14 cellular contexts compared by ENCODE assay signal in the genomic region with DNA sequence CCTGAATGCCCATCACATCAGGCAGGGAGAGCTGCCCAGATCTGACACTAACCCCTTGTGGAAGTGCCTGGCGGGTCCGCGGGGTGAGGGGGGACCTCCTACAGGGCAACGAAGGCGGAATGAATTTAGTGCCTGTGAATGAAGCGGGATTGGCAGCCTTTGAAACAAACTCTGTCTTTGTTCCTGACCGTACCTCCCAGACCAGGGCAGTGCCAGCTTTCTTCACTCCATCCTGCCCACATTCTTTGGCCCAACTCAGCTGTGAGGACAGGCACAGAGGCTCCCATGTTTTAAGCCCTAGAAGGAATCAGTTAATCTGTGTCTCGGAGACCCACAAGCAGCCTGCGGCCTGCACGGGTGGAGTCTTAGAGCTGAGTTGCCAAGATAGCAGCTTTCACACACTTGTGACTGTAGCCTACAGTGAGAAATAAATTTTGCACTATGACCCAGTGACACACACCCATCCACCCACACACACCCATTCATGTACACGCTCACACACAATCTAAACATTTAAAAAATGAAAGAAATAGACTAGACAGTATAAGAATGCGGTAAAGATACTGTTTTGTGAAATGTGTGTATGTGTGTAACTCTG.
DNase-seq lines count a peak whose midpoint lies in the region; ATAC-seq, FAIRE-seq and TF ChIP-seq lines count a peak whose summit lies in the region.
"Had no signal": no experiment of that assay in that cellular context is flagged by ENCODE, and none has a peak within 500 bp of the region (broad histone marks: within the 10 kb centered on the region; RNA-seq: fewer than 3 reads in every experiment).

No MANE protein-coding gene starts in this region.

- TF ChIP-seq CTCF in HepG2 (CRISPR knock-in tag; IDR thresholded peaks at IDR 0.05) (no peak), right lobe of liver (IDR thresholded peaks at IDR 0.05) (no peak), H1 (IDR thresholded peaks at IDR 0.05; ENCODE audit: control extremely low read depth in 1 of 3, insufficient read depth in 1 of 3, low read depth in 1 of 3, low read length in 3 of 3) (no peak), neural progenitor cell (IDR thresholded peaks at IDR 0.05) (no peak), transverse colon (IDR thresholded peaks at IDR 0.05) (no peak)

- H3K27me3 Mint-ChIP-seq in neural progenitor cell (ENCODE audit: insufficient read depth, low read depth): peaks cover 2% of the 10 kb centered on the region
- H3K27me3 Mint-ChIP-seq in activated CD8-positive, alpha-beta T cell treated with anti-CD3 and anti-CD28 coated beads, Interleukin-2, amount 10 ng/mL, durations not matched to agents 7 days and 5 days (ENCODE audit: low read depth): no peaks in the 10 kb centered on the region
- H3K27me3 Mint-ChIP-seq: activated B cell treated with CpG ODN at 0.5 μM for 24 hours had no signal

- BruUV-seq in HepG2 (replicated peaks; lab: Mats Ljungman, UMichigan): no TSS peak

- no peaks in the 10 kb centered on the region for H3K9me3 Mint-ChIP-seq in neural progenitor cell
- H3K9me3 Mint-ChIP-seq in activated CD8-positive, alpha-beta T cell treated with anti-CD3 and anti-CD28 coated beads, Interleukin-2, amount 10 ng/mL, durations not matched to agents 7 days and 5 days (ENCODE audit: insufficient read depth): no peaks in the 10 kb centered on the region
- H3K9me3 Mint-ChIP-seq: activated B cell treated with CpG ODN at 0.5 μM for 24 hours, nephron progenitor cell had no signal

- no peak overlapping the region for H3K14ac ChIP-seq in H1 (ENCODE audit: insufficient read length)

- WGBS in HepG2 (ENCODE audit: low lambda C conversion rate): 51% methylated on average over 6 of the region's 12 CpGs
- WGBS in right lobe of liver (ENCODE audit: insufficient coverage, low coverage, low lambda C conversion rate, missing lambda C conversion rate): 64% methylated on average over 8 of the region's 12 CpGs
- 55% methylated on average over 12 of the region's 12 CpGs; no CpG with 5 or more reads in 1 of the 2 experiments for WGBS in H1 (ENCODE audit: extremely low coverage in 1 of 2, insufficient coverage in 1 of 2, insufficient read length in 1 of 2, insufficient replicate concordance in 2 of 2, low coverage in 1 of 2, low lambda C conversion rate in 2 of 2, missing lambda C conversion rate in 1 of 2), 2 experiments
- 35 to 55% methylated on average over 2 to 12 of the region's 12 CpGs for WGBS in transverse colon (ENCODE audit: low coverage in 1 of 2), 2 donors

- no peak overlapping the region for H3K4me2 ChIP-seq in HepG2 (ENCODE audit: low read depth, low read length)
- H3K4me2 ChIP-seq in H1 (ENCODE audit: insufficient read depth in 1 of 2, low read depth in 2 of 2, low read length in 2 of 2): no peak overlapping the region
- H3K4me2 ChIP-seq in neural progenitor cell: peak overlapping the region; percentile 18
- H3K4me2 ChIP-seq: SK-N-SH had no signal

- H4K91ac ChIP-seq in H1 (replicated peaks; ENCODE audit: insufficient read length, low read length): no peak overlapping the region

- H3K9me3 ChIP-seq in HepG2 (ENCODE audit: low read length) (no peaks in the 10 kb centered on the region), right lobe of liver (no peaks in the 10 kb centered on the region), H1 (ENCODE audit: insufficient read depth in 2 of 2, low read depth in 1 of 2, low read length in 1 of 2) (no peaks in the 10 kb centered on the region), neural progenitor cell (ENCODE audit: low read depth) (no peaks in the 10 kb centered on the region), transverse colon (no peaks in the 10 kb centered on the region)
- H3K9me3 ChIP-seq: SK-N-SH had no signal

- no peaks in the 10 kb centered on the region for H3K79me1 ChIP-seq in H1 (ENCODE audit: low read depth, low read length)

- no peak overlapping the region for H3K27ac ChIP-seq in HepG2 (ENCODE audit: extremely low read length, insufficient read depth, low read length)
- H3K27ac ChIP-seq in right lobe of liver: no peak overlapping the region
- no peak overlapping the region for H3K27ac ChIP-seq in H1 (ENCODE audit: low read depth, low read length)
- no peak overlapping the region for H3K27ac ChIP-seq in neural progenitor cell
- H3K27ac ChIP-seq in transverse colon: no peak overlapping the region

- H2AFZ ChIP-seq in HepG2 (ENCODE audit: low read length) (no peak overlapping the region), H1 (ENCODE audit: low read length) (peak overlapping the region; percentile 87; the same call in 1 of the 2 replicates), neural progenitor cell (replicated peaks) (no peak overlapping the region)

- H4K5ac ChIP-seq in H1 (ENCODE audit: insufficient read length, low read depth, low read length): no peak overlapping the region

- TF ChIP-seq POLR2A in HepG2 (IDR thresholded peaks at IDR 0.05; ENCODE audit: insufficient read depth in 1 of 2, low read depth in 2 of 2, low read length in 2 of 2): no peak
- TF ChIP-seq POLR2A in right lobe of liver (IDR thresholded peaks at IDR 0.05): no peak
- no peak for TF ChIP-seq POLR2A in H1 (IDR thresholded peaks at IDR 0.05; ENCODE audit: control extremely low read depth in 1 of 2, low read depth in 2 of 2, low read length in 2 of 2)
- TF ChIP-seq POLR2A in transverse colon (IDR thresholded peaks at IDR 0.05): no peak

- DNase-seq in HepG2 (ENCODE audit: low spot score): no peak
- DNase-seq in right lobe of liver: no peak
- no peak for DNase-seq in H1 (ENCODE audit: low read depth in 1 of 2, low spot score in 2 of 2)
- peak; percentile 39 for DNase-seq in neural progenitor cell (ENCODE audit: low spot score)
- peak; percentile 31 for DNase-seq in transverse colon
- no peak for DNase-seq in activated CD8-positive, alpha-beta T cell treated with anti-CD3 and anti-CD28 coated beads, Interleukin-2, amount 10 ng/mL, durations not matched to agents 7 days and 5 days
- no peak for DNase-seq in islet precursor cell
- DNase-seq: activated B cell treated with CpG ODN at 0.5 μM for 24 hours, cerebellar nuclear complex, NCI-H1694, NCI-H774, nephron progenitor cell, SK-N-SH had no signal

- TF ChIP-seq RAD21 in HepG2 (CRISPR knock-in tag; IDR thresholded peaks at IDR 0.05): no peak
- TF ChIP-seq RAD21 in H1 (IDR thresholded peaks at IDR 0.05 in 1 of 2, conservative IDR thresholded peaks at IDR 0.05 in 1 of 2; ENCODE audit: low read depth in 2 of 2, low read length in 2 of 2): no peak

- H4K8ac ChIP-seq in H1 (ENCODE audit: extremely low read depth, insufficient read depth, low read length): no peak overlapping the region

- H3K9ac ChIP-seq in HepG2 (ENCODE audit: insufficient read depth, low read depth, low read length) (no peak overlapping the region), H1 (replicated peaks in 1 of 4; ENCODE audit: extremely low read depth in 1 of 4, low read depth in 3 of 4, low read length in 3 of 4) (no peak overlapping the region), neural progenitor cell (no peak overlapping the region)
- H3K9ac ChIP-seq: SK-N-SH had no signal

- no peaks in the 10 kb centered on the region for H3K79me2 ChIP-seq in HepG2 (ENCODE audit: insufficient read depth, low read length)
- no peaks in the 10 kb centered on the region for H3K79me2 ChIP-seq in H1 (ENCODE audit: control insufficient read depth in 1 of 2, insufficient read depth in 2 of 2, low read length in 2 of 2)
- H3K79me2 ChIP-seq in neural progenitor cell (ENCODE audit: low read depth): no peaks in the 10 kb centered on the region

- peaks cover 10% of the 10 kb centered on the region for H3K4me1 Mint-ChIP-seq in neural progenitor cell
- H3K4me1 Mint-ChIP-seq in activated CD8-positive, alpha-beta T cell treated with anti-CD3 and anti-CD28 coated beads, Interleukin-2, amount 10 ng/mL, durations not matched to agents 7 days and 5 days (ENCODE audit: low read depth): peaks cover 20% of the 10 kb centered on the region

- no peaks in the 10 kb centered on the region for H3K36me3 Mint-ChIP-seq in neural progenitor cell
- no peaks in the 10 kb centered on the region for H3K36me3 Mint-ChIP-seq in activated CD8-positive, alpha-beta T cell treated with anti-CD3 and anti-CD28 coated beads, Interleukin-2, amount 10 ng/mL, durations not matched to agents 7 days and 5 days (ENCODE audit: low read depth)

- H3K4me3 ChIP-seq in HepG2 (replicated peaks in 1 of 3; ENCODE audit: insufficient read depth in 1 of 3, low read depth in 2 of 3, low read length in 3 of 3) (no peak overlapping the region), right lobe of liver (no peak overlapping the region), H1 (ENCODE audit: extremely low read depth in 1 of 4, insufficient read depth in 2 of 4, low read depth in 3 of 4, low read length in 4 of 4) (no peak overlapping the region), neural progenitor cell (no peak overlapping the region), transverse colon (no peak overlapping the region)

- H3K4me1 ChIP-seq in HepG2 (ENCODE audit: insufficient read depth, low read length): peaks cover 34% of the 10 kb centered on the region
- H3K4me1 ChIP-seq in right lobe of liver: peaks cover 0 to 4% (median 0%) of the 10 kb centered on the region in 4 donors
- peaks cover 0 to 10% (median 4%) of the 10 kb centered on the region in 4 experiments; a peak in 5 of 7 replicates for H3K4me1 ChIP-seq in H1 (replicated peaks in 1 of 4; ENCODE audit: control insufficient read depth in 3 of 4, insufficient read depth in 4 of 4, low read length in 3 of 4)
- peaks cover 7% of the 10 kb centered on the region for H3K4me1 ChIP-seq in neural progenitor cell
- peaks cover 4 to 24% (median 6%) of the 10 kb centered on the region in 4 donors for H3K4me1 ChIP-seq in transverse colon

- H2BK15ac ChIP-seq in H1 (ENCODE audit: low read length): no peak overlapping the region

- 0 out of 2 replicates have a peak overlapping the region, but pooled peaks have one; percentile 46 for H2BK12ac ChIP-seq in H1 (ENCODE audit: low read depth, low read length)

- H3K36me3 ChIP-seq in HepG2 (replicated peaks in 1 of 2; ENCODE audit: control insufficient read depth in 1 of 2, insufficient read depth in 2 of 2, low read length in 2 of 2) (no peaks in the 10 kb centered on the region), right lobe of liver (no peaks in the 10 kb centered on the region), H1 (ENCODE audit: control insufficient read depth in 2 of 4, insufficient read depth in 4 of 4, low read length in 3 of 4) (no peaks in the 10 kb centered on the region), neural progenitor cell (no peaks in the 10 kb centered on the region), transverse colon (no peaks in the 10 kb centered on the region)

- ATAC-seq in HepG2 (no peak), right lobe of liver (no peak), GM19023 (IDR thresholded peaks at IDR 0.05; ENCODE audit: unreplicated experiment) (no peak)
- no peak for ATAC-seq in activated CD8-positive, alpha-beta T cell treated with anti-CD3 and anti-CD28 coated beads, Interleukin-2, amount 10 ng/mL, durations not matched to agents 7 days and 5 days

- H3K4ac ChIP-seq in H1 (replicated peaks; ENCODE audit: insufficient read length, low read depth, low read length): no peak overlapping the region

- CTCF ChIA-PET in HepG2 (lab: Yijun Ruan, JAX; ENCODE audit: low intra/inter-chr PET ratio, low total read pairs) (no interaction called here), H1 (lab: Charles Lee; ENCODE audit: partially characterized antibody) (interaction anchor here (0.7 to 12.0 kb wide), 5 partner anchors 12 to 135 kb away, joined by 3 to 148 read pairs (median 3); no protein-coding TSS in a partner anchor)
- CTCF ChIA-PET in activated CD8-positive, alpha-beta T cell treated with anti-CD3 and anti-CD28 coated beads, Interleukin-2, amount 10 ng/mL, durations not matched to agents 7 days and 5 days (lab: Charles Lee): interaction anchor here (1.9 kb wide), 1 partner anchor 132 kb away, joined by 9 read pairs; no protein-coding TSS in a partner anchor

- no peaks in the 10 kb centered on the region for H3K23me2 ChIP-seq in H1 (ENCODE audit: low read depth, low read length)

- H3K18ac ChIP-seq in H1 (ENCODE audit: extremely low read depth, low read length): no peak overlapping the region

- H3K27me3 ChIP-seq in HepG2 (ENCODE audit: control insufficient read depth in 1 of 2, insufficient read depth in 2 of 2, low read length in 2 of 2): no peaks in the 10 kb centered on the region
- H3K27me3 ChIP-seq in right lobe of liver: no peaks in the 10 kb centered on the region
- H3K27me3 ChIP-seq in H1 (replicated peaks in 1 of 4; ENCODE audit: control insufficient read depth in 3 of 4, extremely low read depth in 1 of 4, insufficient read depth in 3 of 4, low read length in 3 of 4): no peaks in the 10 kb centered on the region
- H3K27me3 ChIP-seq in neural progenitor cell: no peaks in the 10 kb centered on the region
- H3K27me3 ChIP-seq in transverse colon: no peaks in the 10 kb centered on the region

- no peak overlapping the region for H2BK5ac ChIP-seq in H1 (ENCODE audit: low read depth, low read length)

- H2BK20ac ChIP-seq in H1 (ENCODE audit: low read length): no peak overlapping the region

- FAIRE-seq in HepG2 (lab: Jason Lieb, UNC) (no peak), H1 (lab: Jason Lieb, UNC) (no peak)

- H4K20me1 ChIP-seq in HepG2 (ENCODE audit: insufficient read depth, low read length) (no peaks in the 10 kb centered on the region), H1 (replicated peaks in 1 of 2; ENCODE audit: control insufficient read depth in 1 of 2, insufficient read depth in 2 of 2, low read length in 2 of 2) (no peaks in the 10 kb centered on the region), neural progenitor cell (ENCODE audit: low read depth) (no peaks in the 10 kb centered on the region)

- no peak overlapping the region for H3K23ac ChIP-seq in H1 (ENCODE audit: insufficient read length)

- POLR2A ChIA-PET in HepG2 (lab: Yijun Ruan, JAX): no interaction called here
- POLR2A ChIA-PET in H1 (lab: Charles Lee; ENCODE audit: partially characterized antibody): interaction anchor here (1.0 kb wide), 1 partner anchor 59 kb away, joined by 4 read pairs; no protein-coding TSS in a partner anchor
- POLR2A ChIA-PET in activated CD8-positive, alpha-beta T cell treated with anti-CD3 and anti-CD28 coated beads, Interleukin-2, amount 10 ng/mL, durations not matched to agents 7 days and 5 days (lab: Charles Lee): no interaction called here

- no peak overlapping the region for H3K4me3 Mint-ChIP-seq in neural progenitor cell
- no peak overlapping the region for H3K4me3 Mint-ChIP-seq in activated CD8-positive, alpha-beta T cell treated with anti-CD3 and anti-CD28 coated beads, Interleukin-2, amount 10 ng/mL, durations not matched to agents 7 days and 5 days
- H3K4me3 Mint-ChIP-seq: activated B cell treated with CpG ODN at 0.5 μM for 24 hours, nephron progenitor cell had no signal

- no peak overlapping the region for H2BK120ac ChIP-seq in H1 (replicated peaks; ENCODE audit: low read depth, low read length)

- no peak for TF ChIP-seq EP300 in HepG2 (IDR thresholded peaks at IDR 0.05; ENCODE audit: low read depth in 2 of 2, low read length in 2 of 2)
- TF ChIP-seq EP300 in HepG2 (CRISPR knock-in tag; IDR thresholded peaks at IDR 0.05; ENCODE audit: borderline replicate concordance): no peak
- no peak for TF ChIP-seq EP300 in H1 (IDR thresholded peaks at IDR 0.05; ENCODE audit: borderline replicate concordance in 1 of 2, low read depth in 2 of 2, low read length in 2 of 2)
- TF ChIP-seq EP300 in transverse colon (IDR thresholded peaks at IDR 0.05; ENCODE audit: low read depth): no peak

- intact Hi-C loops in HepG2 (cut with micrococcal nuclease; ENCODE audit: unreplicated experiment): loop anchor here (10.0 kb wide), 1 partner anchor 200 kb away; no protein-coding TSS in a partner anchor
- intact Hi-C loops in right lobe of liver (cut with DNase I): loop anchor here in 1 of 2 donors (5.0 kb wide), 1 partner anchor 133 kb away; no protein-coding TSS in a partner anchor
- intact Hi-C loops in transverse colon (cut with DNase I; ENCODE audit: low total_unique reads): no loop called here

- no peak overlapping the region for H3K27ac Mint-ChIP-seq in neural progenitor cell
- H3K27ac Mint-ChIP-seq in activated CD8-positive, alpha-beta T cell treated with anti-CD3 and anti-CD28 coated beads, Interleukin-2, amount 10 ng/mL, durations not matched to agents 7 days and 5 days: no peak overlapping the region
- H3K27ac Mint-ChIP-seq: activated B cell treated with CpG ODN at 0.5 μM for 24 hours, nephron progenitor cell had no signal

- in situ Hi-C loops in HepG2 (cut with HindIII; ENCODE audit: extremely low pct_ligation_motif_present, low pct_unique_long_range_greater_than_20kb) (loop anchor here (5.0 kb wide), 1 partner anchor 133 kb away; no protein-coding TSS in a partner anchor), transverse colon (cut with MboI; ENCODE audit: low pct_ligation_motif_present in 1 of 4, low pct_unique_long_range_greater_than_20kb in 1 of 4, low sequenced_read_pairs in 3 of 4) (loop anchor here (5.0 to 25.0 kb wide), 3 partner anchors 133 to 1437 kb away; no protein-coding TSS in a partner anchor)

- no peak overlapping the region for H2AK5ac ChIP-seq in H1 (ENCODE audit: low read depth, low read length)

- no peak overlapping the region for H3K56ac ChIP-seq in H1 (replicated peaks; ENCODE audit: insufficient read length, low read depth, low read length)

- no peaks in the 10 kb centered on the region for H3F3A ChIP-seq in neural progenitor cell (ENCODE audit: low read depth)

Comparison
In these comparisons a context has a peak if more than half of its experiments do, and no peak if none do; other contexts are left out.
1. DNase-seq: peak in neural progenitor cell (single experiment) and transverse colon (single experiment); none in HepG2 (single experiment), right lobe of liver (0 of 3), H1 (0 of 2), activated CD8-positive, alpha-beta T cell treated with anti-CD3 and anti-CD28 coated beads, Interleukin-2, amount 10 ng/mL, durations not matched to agents 7 days and 5 days (single experiment) and islet precursor cell (single experiment).